ENCODE assay signal across 8 cellular contexts in genomic region chr7:142908921-142909870, GRCh38. TPM values are rescaled to one million over a fixed set of nuclear protein-coding genes. Genes with fewer than 3 reads are reported as not detected.
DNase-seq lines count a peak whose midpoint lies in the region; ATAC-seq lines count a peak whose summit lies in the region.
"Had no signal": no experiment of that assay in that cellular context is flagged by ENCODE, and none has a peak within 500 bp of the region (broad histone marks: within the 10 kb centered on the region; RNA-seq: fewer than 3 reads in every experiment).

No MANE protein-coding gene starts in this region.

- no peaks in the 10 kb centered on the region for H3K36me3 Mint-ChIP-seq in activated T-cell treated with anti-CD3 and anti-CD28 coated beads, Interleukin-2, amount 50 U/mL, for 4 hours (ENCODE audit: insufficient read depth)

- ATAC-seq in stimulated activated naive CD8-positive, alpha-beta T cell treated with anti-CD3 and anti-CD28 coated beads, Interleukin-15, amount 100 ng/mL, for 72 hours, result peak; percentile 48
- ATAC-seq in HG02759 (IDR thresholded peaks at IDR 0.05; ENCODE audit: unreplicated experiment), result no peak
- ATAC-seq in activated T-cell treated with anti-CD3 and anti-CD28 coated beads, Interleukin-2, amount 50 U/mL, for 4 hours, result no peak

- H3K4me3 Mint-ChIP-seq in stimulated activated naive CD8-positive, alpha-beta T cell treated with anti-CD3 and anti-CD28 coated beads, Interleukin-15, amount 100 ng/mL, for 72 hours, result no peak overlapping the region
- H3K4me3 Mint-ChIP-seq in activated T-cell treated with anti-CD3 and anti-CD28 coated beads, Interleukin-2, amount 50 U/mL, for 4 hours, result no peak overlapping the region

- DNase-seq in DMS 273 (lab: John Stamatoyannopoulos, UW; ENCODE audit: unreplicated experiment), result peak; percentile 17
- DNase-seq in DMS 273 treated with DMSO at 0.1 percent for 48 hours (lab: John Stamatoyannopoulos, UW), result no peak
- peak; percentile 31 for DNase-seq in dermis blood vessel endothelial cell
- no peak for DNase-seq in stimulated activated naive CD8-positive, alpha-beta T cell treated with anti-CD3 and anti-CD28 coated beads, Interleukin-15, amount 100 ng/mL, for 72 hours
- DNase-seq in activated T-cell treated with anti-CD3 and anti-CD28 coated beads, Interleukin-2, amount 50 U/mL, for 4 hours, result no peak
- DNase-seq: NCI-H446 had no signal

- peaks cover 0 to 3% of the 10 kb centered on the region in 2 donors for H3K9me3 Mint-ChIP-seq in stimulated activated naive CD8-positive, alpha-beta T cell treated with anti-CD3 and anti-CD28 coated beads, Interleukin-15, amount 100 ng/mL, for 72 hours
- no peaks in the 10 kb centered on the region for H3K9me3 Mint-ChIP-seq in activated T-cell treated with anti-CD3 and anti-CD28 coated beads, Interleukin-2, amount 50 U/mL, for 4 hours

- H3K27me3 Mint-ChIP-seq in stimulated activated naive CD8-positive, alpha-beta T cell treated with anti-CD3 and anti-CD28 coated beads, Interleukin-15, amount 100 ng/mL, for 72 hours, result peaks cover 10% of the 10 kb centered on the region
- H3K27me3 Mint-ChIP-seq in activated T-cell treated with anti-CD3 and anti-CD28 coated beads, Interleukin-2, amount 50 U/mL, for 4 hours (ENCODE audit: low read depth), result peaks cover 38% of the 10 kb centered on the region

- no peak overlapping the region for H3K27ac Mint-ChIP-seq in stimulated activated naive CD8-positive, alpha-beta T cell treated with anti-CD3 and anti-CD28 coated beads, Interleukin-15, amount 100 ng/mL, for 72 hours

- no peaks in the 10 kb centered on the region for H3K4me1 Mint-ChIP-seq in stimulated activated naive CD8-positive, alpha-beta T cell treated with anti-CD3 and anti-CD28 coated beads, Interleukin-15, amount 100 ng/mL, for 72 hours
- no peaks in the 10 kb centered on the region for H3K4me1 Mint-ChIP-seq in activated T-cell treated with anti-CD3 and anti-CD28 coated beads, Interleukin-2, amount 50 U/mL, for 4 hours (ENCODE audit: low read depth)

RNA-seq across cellular contexts. Expression of gene TRPV6, which starts 23.7 kb away (rescaled TPM):
- not detected in 2 replicates for total RNA-seq in dermis blood vessel endothelial cell
- total RNA-seq in activated T-cell treated with anti-CD3 and anti-CD28 coated beads, Interleukin-2, amount 50 U/mL, for 4 hours, result not detected
- total RNA-seq: fibroblast of lung had no signal

RNA-seq across cellular contexts. Expression of gene TRPV5, which starts 24.4 kb away (rescaled TPM):
- not detected in 2 replicates for total RNA-seq in dermis blood vessel endothelial cell
- total RNA-seq in activated T-cell treated with anti-CD3 and anti-CD28 coated beads, Interleukin-2, amount 50 U/mL, for 4 hours, result not detected
- total RNA-seq: fibroblast of lung had no signal

RNA-seq across cellular contexts. Expression of gene LLCFC1, which starts 30.1 kb away (rescaled TPM):
- not detected in 2 replicates for total RNA-seq in dermis blood vessel endothelial cell
- not detected for total RNA-seq in activated T-cell treated with anti-CD3 and anti-CD28 coated beads, Interleukin-2, amount 50 U/mL, for 4 hours
- total RNA-seq: fibroblast of lung had no signal

RNA-seq across cellular contexts. Expression of gene KEL, which starts 53.0 kb away (rescaled TPM):
- not detected in 2 replicates for total RNA-seq in dermis blood vessel endothelial cell
- total RNA-seq in activated T-cell treated with anti-CD3 and anti-CD28 coated beads, Interleukin-2, amount 50 U/mL, for 4 hours, result under 1 TPM in 1 of 3 donors, not detected in 2; 0.33 TPM
- total RNA-seq: fibroblast of lung had no signal

RNA-seq across cellular contexts. Expression of gene EPHB6, which starts 54.3 kb away (rescaled TPM):
- total RNA-seq in dermis blood vessel endothelial cell, result under 0.01 and 0.09 TPM in 2 replicates
- total RNA-seq in activated T-cell treated with anti-CD3 and anti-CD28 coated beads, Interleukin-2, amount 50 U/mL, for 4 hours, result 1 to 10 TPM; 6.7 to 8.3 (median 8.0) TPM

Comparison
In these comparisons a context has a peak if more than half of its experiments do, and no peak if none do; other contexts are left out.
1. DNase-seq: peak in DMS 273 (single experiment) and dermis blood vessel endothelial cell (single experiment); none in DMS 273 treated with DMSO at 0.1 percent for 48 hours (single experiment), stimulated activated naive CD8-positive, alpha-beta T cell treated with anti-CD3 and anti-CD28 coated beads, Interleukin-15, amount 100 ng/mL, for 72 hours (0 of 2) and activated T-cell treated with anti-CD3 and anti-CD28 coated beads, Interleukin-2, amount 50 U/mL, for 4 hours (single experiment).